Comparison of ENCODE assay signal across 8 cellular contexts in the genomic region with DNA sequence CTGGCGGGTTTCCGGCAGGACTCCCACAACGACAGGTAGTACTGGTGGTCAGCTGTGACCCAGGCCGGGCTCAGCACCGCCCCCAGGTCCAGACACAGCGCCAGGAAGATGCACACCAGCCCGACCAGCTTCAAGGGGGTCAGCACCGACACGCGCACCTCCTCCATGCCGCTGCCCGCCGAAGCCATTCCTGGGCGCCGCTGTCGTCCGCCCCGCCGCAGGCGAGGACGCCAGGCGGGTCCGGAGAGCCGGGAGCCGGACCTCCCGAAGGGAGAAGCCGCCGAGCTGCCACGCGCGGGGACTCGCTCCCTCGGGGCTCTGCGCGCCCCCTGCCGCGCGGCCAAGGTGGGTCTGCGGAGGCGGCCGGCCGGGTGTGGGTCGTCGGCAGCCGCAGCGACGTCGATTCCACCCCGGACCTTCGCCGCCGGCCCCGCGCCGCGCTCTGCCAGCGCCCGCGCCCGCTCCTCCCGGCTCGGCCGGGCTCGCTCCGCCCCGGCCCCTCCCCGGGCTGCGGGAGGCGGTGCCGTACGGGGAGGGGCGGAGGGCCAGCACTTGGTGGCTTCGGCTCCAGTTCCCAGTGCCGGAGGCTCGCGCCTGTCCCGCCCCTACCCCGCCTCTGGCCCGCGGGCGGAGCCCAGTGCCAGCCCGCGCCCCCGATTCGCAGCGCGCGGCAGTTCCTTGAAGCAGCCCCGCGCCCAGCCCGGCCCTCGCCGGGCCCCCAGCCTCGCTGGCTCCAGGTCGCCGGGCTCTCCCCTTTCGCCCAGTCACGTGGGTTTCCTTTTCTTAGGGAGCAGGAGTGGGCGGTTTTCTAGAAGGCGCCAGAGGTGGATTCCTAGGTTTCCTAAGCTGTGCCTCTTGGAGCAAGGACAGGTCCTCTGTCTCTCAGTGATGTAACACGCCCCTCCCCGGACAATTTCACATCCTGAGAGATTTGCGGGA. TPM values are rescaled to one million over a fixed set of nuclear protein-coding genes. Genes with fewer than 3 reads are reported as not detected.
A peak's percentile ranks its signal among the peaks of the same experiment; 100 is the strongest.
DNase-seq lines count a peak whose midpoint lies in the region; ATAC-seq and TF ChIP-seq lines count a peak whose summit lies in the region.

A gene (minus strand): TSS at position 444 of the 939 bp plus-strand sequence. CDS start 256 bp downstream, at position 188.

- H3K79me2 ChIP-seq in parathyroid adenoma: no peaks in the 10 kb centered on the region

- DNase-seq in ELF-1 (ENCODE audit: low read depth, low spot score) (peak; percentile 96), MV-4-11 (lab: John Stamatoyannopoulos, UW) (peak; percentile 35), adipocyte (ENCODE audit: low read depth) (peak; percentile 88), Right ventricle myocardium superior (peak; percentile 82), cerebellar cortex (ENCODE audit: low spot score) (no peak), GM13976 (ENCODE audit: low spot score) (no peak)

- H3K4me3 ChIP-seq in adipocyte (ENCODE audit: low read length) (peak within 1 kb of the TSS; percentile 92), parathyroid adenoma (ENCODE audit: low read depth, low read length) (peak within 1 kb of the TSS; percentile 57)

- peak; percentile 95 for ATAC-seq in Right ventricle myocardium superior (ENCODE audit: poor library complexity)
- no peak for ATAC-seq in HG03159 (IDR thresholded peaks at IDR 0.05; ENCODE audit: unreplicated experiment)

- in situ Hi-C loops in GM13976 (cut with MboI; ENCODE audit: low sequenced_read_pairs, unreplicated experiment): no loop called here

- H2AFZ ChIP-seq in parathyroid adenoma: peak within 1 kb of the TSS; percentile 83

- intact Hi-C loops in Right ventricle myocardium superior (cut with DNase I): no loop called here

- TF ChIP-seq CTCF in parathyroid adenoma (IDR thresholded peaks at IDR 0.05) (no peak), GM13976 (IDR thresholded peaks at IDR 0.05; ENCODE audit: borderline replicate concordance, control extremely low read depth, extremely low read depth, insufficient read depth, missing control alignments) (no peak)

- H3K4me1 ChIP-seq in adipocyte (ENCODE audit: control insufficient read depth, insufficient read depth, low read length) (peaks cover 18% of the 10 kb centered on the region), parathyroid adenoma (no peaks in the 10 kb centered on the region)

- H3K36me3 ChIP-seq in adipocyte (ENCODE audit: control insufficient read depth, insufficient read depth, low read length, severe bottlenecking) (no peaks in the 10 kb centered on the region), parathyroid adenoma (ENCODE audit: control insufficient read depth, insufficient read depth, low read length) (no peaks in the 10 kb centered on the region)

- H3K4me2 ChIP-seq in parathyroid adenoma (ENCODE audit: low read length): peak within 1 kb of the TSS; percentile 66

- H3K9ac ChIP-seq in adipocyte (ENCODE audit: low read length) (peak within 1 kb of the TSS; percentile 93), parathyroid adenoma (no peak within 1 kb of the TSS)

- H3K9me3 ChIP-seq in adipocyte (ENCODE audit: control insufficient read depth, low read length) (no peaks in the 10 kb centered on the region), parathyroid adenoma (ENCODE audit: control insufficient read depth, low read length) (no peaks in the 10 kb centered on the region)

- peaks cover 2% of the 10 kb centered on the region for H3K27me3 ChIP-seq in adipocyte (replicated peaks; ENCODE audit: control insufficient read depth, insufficient read depth, low read length)
- no peaks in the 10 kb centered on the region for H3K27me3 ChIP-seq in parathyroid adenoma (ENCODE audit: control insufficient read depth, insufficient read depth, low read length)

- peak within 1 kb of the TSS; percentile 24 for H3K27ac ChIP-seq in parathyroid adenoma

RNA-seq across cellular contexts. Expression of the gene that starts here (rescaled TPM):
- total RNA-seq in Right ventricle myocardium superior: 31.5 TPM

Comparison
In these comparisons a context has a peak if more than half of its experiments do, and no peak if none do; other contexts are left out.
1. DNase-seq: peak in ELF-1 (single experiment), MV-4-11 (single experiment), adipocyte (single experiment) and Right ventricle myocardium superior (single experiment); none in cerebellar cortex (single experiment) and GM13976 (single experiment).